ENCODE assay signal across 2 cellular contexts in the genomic region with DNA sequence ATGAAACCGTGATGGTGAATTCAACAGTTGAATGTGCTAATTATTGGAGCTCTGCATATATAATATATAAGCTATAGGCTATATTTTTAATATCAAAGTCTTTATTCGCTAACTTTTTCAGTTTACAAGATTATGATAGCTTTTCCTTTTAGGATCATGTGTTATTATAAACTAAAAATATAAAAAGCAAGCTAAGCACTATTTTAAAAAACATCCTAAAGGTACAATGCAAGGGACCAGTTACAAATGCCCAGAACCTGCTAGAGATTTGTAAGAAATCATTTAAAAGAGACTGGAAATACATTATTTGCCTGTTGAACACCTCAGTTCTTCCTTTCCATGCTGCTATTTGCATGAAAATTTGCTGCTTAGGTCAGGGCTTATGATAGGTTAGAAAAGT.
A peak's percentile ranks its signal among the peaks of the same experiment; 100 is the strongest.
TF ChIP-seq lines count a peak whose summit lies in the region.

No MANE protein-coding gene starts in this region.

TF ChIP-seq in HCT116, 20 proteins besides CTCF, POLR2A, EP300 and RAD21:
- TF ChIP-seq POLR2AphosphoS5 (IDR thresholded peaks at IDR 0.05; ENCODE audit: low read depth, low read length) (no peak), YY1 (IDR thresholded peaks at IDR 0.05; ENCODE audit: extremely low read depth, insufficient replicate concordance, low read depth, low read length) (no peak)
- TF ChIP-seq, protein P1, sequence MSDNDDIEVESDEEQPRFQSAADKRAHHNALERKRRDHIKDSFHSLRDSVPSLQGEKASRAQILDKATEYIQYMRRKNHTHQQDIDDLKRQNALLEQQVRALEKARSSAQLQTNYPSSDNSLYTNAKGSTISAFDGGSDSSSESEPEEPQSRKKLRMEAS (IDR thresholded peaks at IDR 0.05), result no peak

TF ChIP-seq in K562, 482 proteins besides CTCF, POLR2A, EP300 and RAD21:
- TF ChIP-seq GTF2F1 (IDR thresholded peaks at IDR 0.05; ENCODE audit: low read depth, low read length) (no peak), MAFK (IDR thresholded peaks at IDR 0.05; ENCODE audit: low read length) (peak; percentile 41; the same call in 1 of the 2 replicates), SREBF1 (IDR thresholded peaks at IDR 0.05; ENCODE audit: borderline replicate concordance, low read depth, low read length) (no peak), SMARCE1 (IDR thresholded peaks at IDR 0.05) (no peak), EP400 (IDR thresholded peaks at IDR 0.05) (no peak), MAFG (tag; conservative IDR thresholded peaks at IDR 0.05) (0 out of 2 replicates have a peak, but pooled peaks have one; percentile 6), ZNF316 (IDR thresholded peaks at IDR 0.05) (peak; percentile 68), MAFF (IDR thresholded peaks at IDR 0.05; ENCODE audit: low read length) (peak; percentile 42; the same call in 1 of the 2 replicates), C11orf30 (IDR thresholded peaks at IDR 0.05; ENCODE audit: low read depth) (peak; percentile 55), PURB (CRISPR knock-in tag; IDR thresholded peaks at IDR 0.05; ENCODE audit: low read depth) (no peak)
- TF ChIP-seq, protein P2, sequence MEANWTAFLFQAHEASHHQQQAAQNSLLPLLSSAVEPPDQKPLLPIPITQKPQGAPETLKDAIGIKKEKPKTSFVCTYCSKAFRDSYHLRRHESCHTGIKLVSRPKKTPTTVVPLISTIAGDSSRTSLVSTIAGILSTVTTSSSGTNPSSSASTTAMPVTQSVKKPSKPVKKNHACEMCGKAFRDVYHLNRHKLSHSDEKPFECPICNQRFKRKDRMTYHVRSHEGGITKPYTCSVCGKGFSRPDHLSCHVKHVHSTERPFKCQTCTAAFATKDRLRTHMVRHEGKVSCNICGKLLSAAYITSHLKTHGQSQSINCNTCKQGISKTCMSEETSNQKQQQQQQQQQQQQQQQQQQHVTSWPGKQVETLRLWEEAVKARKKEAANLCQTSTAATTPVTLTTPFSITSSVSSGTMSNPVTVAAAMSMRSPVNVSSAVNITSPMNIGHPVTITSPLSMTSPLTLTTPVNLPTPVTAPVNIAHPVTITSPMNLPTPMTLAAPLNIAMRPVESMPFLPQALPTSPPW (CRISPR knock-in tag; IDR thresholded peaks at IDR 0.05), result no peak
- TF ChIP-seq, protein P3, sequence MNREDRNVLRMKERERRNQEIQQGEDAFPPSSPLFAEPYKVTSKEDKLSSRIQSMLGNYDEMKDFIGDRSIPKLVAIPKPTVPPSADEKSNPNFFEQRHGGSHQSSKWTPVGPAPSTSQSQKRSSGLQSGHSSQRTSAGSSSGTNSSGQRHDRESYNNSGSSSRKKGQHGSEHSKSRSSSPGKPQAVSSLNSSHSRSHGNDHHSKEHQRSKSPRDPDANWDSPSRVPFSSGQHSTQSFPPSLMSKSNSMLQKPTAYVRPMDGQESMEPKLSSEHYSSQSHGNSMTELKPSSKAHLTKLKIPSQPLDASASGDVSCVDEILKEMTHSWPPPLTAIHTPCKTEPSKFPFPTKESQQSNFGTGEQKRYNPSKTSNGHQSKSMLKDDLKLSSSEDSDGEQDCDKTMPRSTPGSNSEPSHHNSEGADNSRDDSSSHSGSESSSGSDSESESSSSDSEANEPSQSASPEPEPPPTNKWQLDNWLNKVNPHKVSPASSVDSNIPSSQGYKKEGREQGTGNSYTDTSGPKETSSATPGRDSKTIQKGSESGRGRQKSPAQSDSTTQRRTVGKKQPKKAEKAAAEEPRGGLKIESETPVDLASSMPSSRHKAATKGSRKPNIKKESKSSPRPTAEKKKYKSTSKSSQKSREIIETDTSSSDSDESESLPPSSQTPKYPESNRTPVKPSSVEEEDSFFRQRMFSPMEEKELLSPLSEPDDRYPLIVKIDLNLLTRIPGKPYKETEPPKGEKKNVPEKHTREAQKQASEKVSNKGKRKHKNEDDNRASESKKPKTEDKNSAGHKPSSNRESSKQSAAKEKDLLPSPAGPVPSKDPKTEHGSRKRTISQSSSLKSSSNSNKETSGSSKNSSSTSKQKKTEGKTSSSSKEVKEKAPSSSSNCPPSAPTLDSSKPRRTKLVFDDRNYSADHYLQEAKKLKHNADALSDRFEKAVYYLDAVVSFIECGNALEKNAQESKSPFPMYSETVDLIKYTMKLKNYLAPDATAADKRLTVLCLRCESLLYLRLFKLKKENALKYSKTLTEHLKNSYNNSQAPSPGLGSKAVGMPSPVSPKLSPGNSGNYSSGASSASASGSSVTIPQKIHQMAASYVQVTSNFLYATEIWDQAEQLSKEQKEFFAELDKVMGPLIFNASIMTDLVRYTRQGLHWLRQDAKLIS (CRISPR knock-in tag; IDR thresholded peaks at IDR 0.05), result no peak
